21 cellular contexts compared by ENCODE assay signal in the genomic region with DNA sequence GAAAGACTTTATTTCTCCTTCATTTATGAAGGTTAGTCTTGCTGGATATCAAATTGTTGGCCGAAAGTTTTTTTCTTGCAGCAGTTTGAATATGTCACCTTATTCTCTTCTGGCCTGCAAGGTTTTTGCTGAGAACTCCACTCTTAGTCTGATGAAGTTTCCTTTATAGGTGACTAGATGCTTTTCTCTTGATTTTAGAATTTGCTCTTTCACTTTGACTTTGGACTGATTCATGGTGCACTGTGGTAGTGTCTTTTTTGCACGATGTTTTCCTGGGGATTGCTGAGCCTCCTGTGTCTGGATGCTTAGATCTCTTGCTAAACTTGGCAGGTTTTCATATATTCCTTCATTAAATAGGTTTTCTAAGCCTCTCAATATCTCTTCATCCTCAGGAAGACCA. TPM values are rescaled to one million over a fixed set of nuclear protein-coding genes. Genes with fewer than 3 reads are reported as not detected.
A peak's percentile ranks its signal among the peaks of the same experiment; 100 is the strongest.
DNase-seq lines count a peak whose midpoint lies in the region; ATAC-seq and FAIRE-seq lines count a peak whose summit lies in the region.
"Had no signal": no experiment of that assay in that cellular context is flagged by ENCODE, and none has a peak within 500 bp of the region (broad histone marks: within the 10 kb centered on the region; RNA-seq: fewer than 3 reads in every experiment).

No MANE protein-coding gene starts in this region.

- no peaks in the 10 kb centered on the region for H3K9me3 ChIP-seq in CD8-positive, alpha-beta memory T cell (ENCODE audit: low read length)
- H3K9me3 ChIP-seq: esophagus squamous epithelium, left lung had no signal

- H3K4me1 Mint-ChIP-seq in activated naive CD8-positive, alpha-beta T cell treated with anti-CD3 and anti-CD28 coated beads, Interleukin-2, amount 50 U/mL, for 24 hours = peaks cover 42% of the 10 kb centered on the region
- H3K4me1 Mint-ChIP-seq in CD8-positive, alpha-beta memory T cell = peaks cover 7 to 36% (median 30%) of the 10 kb centered on the region in 3 donors

- POLR2A ChIA-PET in CD8-positive, alpha-beta memory T cell (lab: Charles Lee) = no interaction called here

- ATAC-seq in activated CD4-positive, CD25-positive, alpha-beta regulatory T cell treated with anti-CD3 and anti-CD28 coated beads, Interleukin-2, amount 50 U/mL, for 24 hours = peak; percentile 76 to 79
- ATAC-seq in HG03432 (IDR thresholded peaks at IDR 0.05; ENCODE audit: unreplicated experiment) (peak; percentile 33), HG03095 (IDR thresholded peaks at IDR 0.05; ENCODE audit: unreplicated experiment) (no peak)
- peak; percentile 45 for ATAC-seq in activated naive CD8-positive, alpha-beta T cell treated with anti-CD3 and anti-CD28 coated beads, Interleukin-2, amount 50 U/mL, for 24 hours
- ATAC-seq: left lung, WTC11 had no signal

- no peaks in the 10 kb centered on the region for H3K36me3 ChIP-seq in CD8-positive, alpha-beta memory T cell (ENCODE audit: insufficient read depth, low read length)
- H3K36me3 ChIP-seq: esophagus squamous epithelium, left lung had no signal

- H3K4me3 ChIP-seq in CD8-positive, alpha-beta memory T cell (ENCODE audit: low read length) = no peak overlapping the region
- H3K4me3 ChIP-seq: esophagus squamous epithelium, left lung had no signal

- peaks cover 10% of the 10 kb centered on the region for H3K36me3 Mint-ChIP-seq in activated naive CD8-positive, alpha-beta T cell treated with anti-CD3 and anti-CD28 coated beads, Interleukin-2, amount 50 U/mL, for 24 hours (ENCODE audit: low read depth)
- no peaks in the 10 kb centered on the region for H3K36me3 Mint-ChIP-seq in CD8-positive, alpha-beta memory T cell
- H3K36me3 Mint-ChIP-seq: WTC11 had no signal

- H3K27ac Mint-ChIP-seq in activated naive CD8-positive, alpha-beta T cell treated with anti-CD3 and anti-CD28 coated beads, Interleukin-2, amount 50 U/mL, for 24 hours = no peak overlapping the region
- H3K27ac Mint-ChIP-seq in CD8-positive, alpha-beta memory T cell = no peak overlapping the region
- H3K27ac Mint-ChIP-seq: WTC11 had no signal

- DNase-seq in activated CD4-positive, CD25-positive, alpha-beta regulatory T cell treated with anti-CD3 and anti-CD28 coated beads, Interleukin-2, amount 50 U/mL, for 72 hours = no peak
- DNase-seq in GM18507 (ENCODE audit: extremely low spot score, insufficient read length, low read depth) (no peak), ureter (ENCODE audit: low spot score) (no peak)
- DNase-seq in activated naive CD8-positive, alpha-beta T cell treated with anti-CD3 and anti-CD28 coated beads, Interleukin-2, amount 50 U/mL, for 24 hours = no peak
- no peak for DNase-seq in CD8-positive, alpha-beta memory T cell
- DNase-seq: amygdala; Calu3; caudate nucleus; esophagus squamous epithelium; Karpas-422; left lung; NCI-H1092; NCI-H2081 treated with DMSO at 0.1 percent for 48 hours; NCI-H526 treated with DMSO at 0.1 percent for 48 hours; SHP77; stimulated activated CD4-positive, alpha-beta T cell treated with anti-CD3 and anti-CD28 coated beads, Interleukin-4, amount 100 ng/mL, for 4 hours had no signal

- peaks cover 2% of the 10 kb centered on the region for H3K27me3 Mint-ChIP-seq in activated naive CD8-positive, alpha-beta T cell treated with anti-CD3 and anti-CD28 coated beads, Interleukin-2, amount 50 U/mL, for 24 hours
- peaks cover 5 to 7% of the 10 kb centered on the region in 2 donors for H3K27me3 Mint-ChIP-seq in CD8-positive, alpha-beta memory T cell

- H3K27me3 ChIP-seq in CD8-positive, alpha-beta memory T cell (ENCODE audit: insufficient read depth, low read length, poor library complexity, severe bottlenecking) = no peaks in the 10 kb centered on the region
- H3K27me3 ChIP-seq: left lung had no signal

- H3K9me3 Mint-ChIP-seq in activated naive CD8-positive, alpha-beta T cell treated with anti-CD3 and anti-CD28 coated beads, Interleukin-2, amount 50 U/mL, for 24 hours = no peaks in the 10 kb centered on the region
- no peaks in the 10 kb centered on the region for H3K9me3 Mint-ChIP-seq in CD8-positive, alpha-beta memory T cell
- H3K9me3 Mint-ChIP-seq: WTC11 had no signal

- peak overlapping the region; percentile 33 for H3K4me3 Mint-ChIP-seq in activated naive CD8-positive, alpha-beta T cell treated with anti-CD3 and anti-CD28 coated beads, Interleukin-2, amount 50 U/mL, for 24 hours
- H3K4me3 Mint-ChIP-seq in CD8-positive, alpha-beta memory T cell = no peak overlapping the region
- H3K4me3 Mint-ChIP-seq: WTC11 had no signal

- no peaks in the 10 kb centered on the region for H3K4me1 ChIP-seq in CD8-positive, alpha-beta memory T cell (ENCODE audit: insufficient read depth, low read length)
- H3K4me1 ChIP-seq: esophagus squamous epithelium, left lung had no signal

- CTCF ChIA-PET in CD8-positive, alpha-beta memory T cell (lab: Charles Lee) = no interaction called here

- FAIRE-seq in GM18507 (lab: Jason Lieb, UNC) = peak; percentile 62

- H3K27ac ChIP-seq in CD8-positive, alpha-beta memory T cell (ENCODE audit: low read depth, low read length) = no peak overlapping the region
- H3K27ac ChIP-seq: 22Rv1, esophagus squamous epithelium, left lung had no signal

RNA-seq across cellular contexts. Expression of a gene that starts 12.4 kb away (rescaled TPM):
- 10 to 100 TPM; 31.7 to 38.2 TPM for total RNA-seq in CD8-positive, alpha-beta memory T cell
- not detected for polyA plus RNA-seq in CD8-positive, alpha-beta memory T cell
- 7.4 TPM for total RNA-seq in ureter
